9 cellular contexts compared by ENCODE assay signal in the genomic region with DNA sequence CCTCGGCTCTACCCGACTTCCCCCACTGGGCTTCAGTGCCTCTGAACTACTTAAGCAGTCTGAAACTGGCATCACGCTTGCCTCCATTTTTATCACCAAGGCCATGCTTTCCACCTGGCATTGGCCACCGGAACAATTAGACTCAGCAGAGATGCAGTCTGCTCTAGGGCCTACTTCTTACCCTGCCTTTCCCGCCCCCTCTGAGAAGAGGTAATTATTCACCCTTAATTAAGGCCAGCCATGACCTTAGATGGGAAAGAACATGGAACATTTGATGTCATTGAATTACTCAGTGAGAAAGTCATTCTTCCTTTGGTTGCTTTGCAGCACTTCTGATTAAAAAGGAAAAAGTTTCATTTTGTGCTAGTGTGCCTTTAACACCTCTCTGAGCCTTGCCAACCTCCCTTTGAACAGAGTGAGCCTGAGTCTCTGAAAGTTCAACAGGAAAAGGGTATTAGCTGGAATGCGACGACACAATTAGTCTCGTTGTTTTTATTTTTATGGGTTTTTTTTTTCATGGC.
DNase-seq lines count a peak whose midpoint lies in the region; ATAC-seq lines count a peak whose summit lies in the region.
"Had no signal": no experiment of that assay in that cellular context is flagged by ENCODE, and none has a peak within 500 bp of the region (broad histone marks: within the 10 kb centered on the region; RNA-seq: fewer than 3 reads in every experiment).

No MANE protein-coding gene starts in this region.

- peak; percentile 87 for DNase-seq in M059J (ENCODE audit: low read depth)
- peak; percentile 56 to 78 for DNase-seq in activated naive CD4-positive, alpha-beta T cell treated with anti-CD3 and anti-CD28 coated beads, Interleukin-2, amount 50 U/mL, for 72 hours (ENCODE audit: low spot score in 2 of 2)
- DNase-seq in kidney tubule cell (ENCODE audit: low spot score) = peak; percentile 89
- peak; percentile 13 for DNase-seq in stimulated activated CD8-positive, alpha-beta memory T cell treated with anti-CD3 and anti-CD28 coated beads, Interleukin-4, amount 100 ng/mL, for 24 hours (ENCODE audit: low read depth)
- no peak for DNase-seq in NCI-H1092 treated with DMSO at 0.1 percent for 48 hours (lab: John Stamatoyannopoulos, UW)
- DNase-seq in D341Med (ENCODE audit: low spot score) = no peak
- DNase-seq: MG63 had no signal

- peak overlapping the region; percentile 91 to 98 for H3K27ac Mint-ChIP-seq in activated naive CD4-positive, alpha-beta T cell treated with anti-CD3 and anti-CD28 coated beads, Interleukin-2, amount 50 U/mL, for 72 hours

- no peaks in the 10 kb centered on the region for H3K9me3 Mint-ChIP-seq in activated naive CD4-positive, alpha-beta T cell treated with anti-CD3 and anti-CD28 coated beads, Interleukin-2, amount 50 U/mL, for 72 hours

- peak; percentile 72 to 82 for ATAC-seq in activated naive CD4-positive, alpha-beta T cell treated with anti-CD3 and anti-CD28 coated beads, Interleukin-2, amount 50 U/mL, for 72 hours
- ATAC-seq in GM19023 (IDR thresholded peaks at IDR 0.05; ENCODE audit: unreplicated experiment) (no peak), GM18907 (IDR thresholded peaks at IDR 0.05; ENCODE audit: unreplicated experiment) (no peak)

- H3K36me3 Mint-ChIP-seq in activated naive CD4-positive, alpha-beta T cell treated with anti-CD3 and anti-CD28 coated beads, Interleukin-2, amount 50 U/mL, for 72 hours = no peaks in the 10 kb centered on the region

Comparison
In these comparisons a context has a peak if more than half of its experiments do, and no peak if none do; other contexts are left out.
1. DNase-seq: peak in M059J (single experiment), activated naive CD4-positive, alpha-beta T cell treated with anti-CD3 and anti-CD28 coated beads, Interleukin-2, amount 50 U/mL, for 72 hours (2 of 2), kidney tubule cell (single experiment) and stimulated activated CD8-positive, alpha-beta memory T cell treated with anti-CD3 and anti-CD28 coated beads, Interleukin-4, amount 100 ng/mL, for 24 hours (single experiment); none in NCI-H1092 treated with DMSO at 0.1 percent for 48 hours (single experiment) and D341Med (single experiment).
2. ATAC-seq: peak in activated naive CD4-positive, alpha-beta T cell treated with anti-CD3 and anti-CD28 coated beads, Interleukin-2, amount 50 U/mL, for 72 hours (2 of 2); none in GM19023 (single experiment) and GM18907 (single experiment).